Comparison of ENCODE assay signal across 9 cellular contexts in the genomic region with DNA sequence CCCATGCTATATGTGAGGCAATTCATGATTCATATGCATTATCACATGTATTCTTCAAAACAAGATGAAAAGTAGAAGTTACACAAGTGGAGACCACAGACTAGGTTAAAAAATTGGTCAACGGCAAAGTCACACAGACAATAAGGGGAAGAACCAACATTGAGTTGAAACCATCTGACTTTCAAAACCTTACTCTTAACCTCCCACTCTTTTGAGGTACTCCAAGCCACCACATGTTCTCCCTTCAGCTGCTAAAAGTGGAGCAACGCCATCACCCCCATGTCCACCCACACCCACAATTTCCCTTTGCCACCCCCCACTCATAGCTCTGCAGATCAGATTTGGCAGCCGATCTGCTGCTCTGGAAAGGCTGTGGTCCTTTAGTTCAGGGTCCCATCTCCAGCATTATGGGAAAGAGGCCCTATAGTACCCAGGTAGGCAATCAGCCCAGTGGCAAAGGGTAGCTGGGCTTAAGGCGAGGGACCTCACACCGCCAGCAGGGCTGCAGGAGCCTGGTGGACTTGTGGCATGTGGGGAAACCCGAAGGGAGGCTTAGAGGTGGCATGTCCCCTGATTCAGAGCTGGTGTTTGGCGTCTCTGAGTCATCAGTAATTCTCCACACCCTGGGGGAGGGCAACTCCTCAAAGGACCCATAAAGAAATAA. TPM values are rescaled to one million over a fixed set of nuclear protein-coding genes. Genes with fewer than 3 reads are reported as not detected.
DNase-seq lines count a peak whose midpoint lies in the region; ATAC-seq, FAIRE-seq and TF ChIP-seq lines count a peak whose summit lies in the region.
"Had no signal": no experiment of that assay in that cellular context is flagged by ENCODE, and none has a peak within 500 bp of the region (broad histone marks: within the 10 kb centered on the region; RNA-seq: fewer than 3 reads in every experiment).

No MANE protein-coding gene starts in this region.

- ATAC-seq in GM21423 (IDR thresholded peaks at IDR 0.05; ENCODE audit: unreplicated experiment) (peak; percentile 90), HG03558 (IDR thresholded peaks at IDR 0.05; ENCODE audit: extremely low read depth, unreplicated experiment) (peak; percentile 73)
- no peak for ATAC-seq in CD4-positive, alpha-beta T cell (ENCODE audit: poor library complexity)

- no peaks in the 10 kb centered on the region for H3K27me3 Mint-ChIP-seq in activated naive CD8-positive, alpha-beta T cell treated with anti-CD3 and anti-CD28 coated beads for 36 hours
- H3K27me3 Mint-ChIP-seq in CD4-positive, alpha-beta T cell = no peaks in the 10 kb centered on the region

- no peaks in the 10 kb centered on the region for H3K27me3 ChIP-seq in small intestine (ENCODE audit: control insufficient read depth in 2 of 2, insufficient read depth in 2 of 2, low read length in 2 of 2)
- H3K27me3 ChIP-seq in CD4-positive, alpha-beta T cell (ENCODE audit: control insufficient read depth, insufficient read depth, low read length) = no peaks in the 10 kb centered on the region

- H3K4me3 Mint-ChIP-seq in activated naive CD8-positive, alpha-beta T cell treated with anti-CD3 and anti-CD28 coated beads for 36 hours = no peak overlapping the region
- no peak overlapping the region for H3K4me3 Mint-ChIP-seq in CD4-positive, alpha-beta T cell

- no peak for TF ChIP-seq POLR2A in GM12892 (IDR thresholded peaks at IDR 0.05; ENCODE audit: low read depth, low read length)

- intact Hi-C loops in CD4-positive, alpha-beta T cell (cut with DNase I, micrococcal nuclease) = loop anchor here (10.0 kb wide), 1 partner anchor 578 kb away; the partner anchor contains the start of gene RPGR (in 2 of the 2)
- intact Hi-C loops in posterior vena cava (cut with DNase I) = loop anchor here in 1 of 2 donors (10.0 kb wide), 1 partner anchor 78 kb away; no protein-coding TSS in a partner anchor

- peak; percentile 99 for FAIRE-seq in GM12892 (lab: Jason Lieb, UNC)
- no peak for FAIRE-seq in small intestine (lab: Jason Lieb, UNC)
- FAIRE-seq: colon had no signal

- H3K4me3 ChIP-seq in small intestine (ENCODE audit: low read depth in 1 of 2, low read length in 2 of 2) = no peak overlapping the region

- no peaks in the 10 kb centered on the region for H3K4me1 ChIP-seq in small intestine (ENCODE audit: control insufficient read depth in 2 of 2, insufficient read depth in 1 of 2, low read depth in 1 of 2, low read length in 1 of 2)

- H3K9me3 Mint-ChIP-seq in activated naive CD8-positive, alpha-beta T cell treated with anti-CD3 and anti-CD28 coated beads for 36 hours = peaks cover 2% of the 10 kb centered on the region
- H3K9me3 Mint-ChIP-seq in CD4-positive, alpha-beta T cell = no peaks in the 10 kb centered on the region

- no peaks in the 10 kb centered on the region for H3K36me3 ChIP-seq in small intestine (ENCODE audit: control insufficient read depth in 2 of 2, insufficient read depth in 2 of 2, low read length in 2 of 2)

- H3K4me1 Mint-ChIP-seq in activated naive CD8-positive, alpha-beta T cell treated with anti-CD3 and anti-CD28 coated beads for 36 hours = peaks cover 19% of the 10 kb centered on the region
- peaks cover 17% of the 10 kb centered on the region for H3K4me1 Mint-ChIP-seq in CD4-positive, alpha-beta T cell (ENCODE audit: low read depth)

- 51 to 74% (median 71%) methylated on average over 7 of the region's 7 CpGs for WGBS in small intestine, 3 donors

- CTCF ChIA-PET in CD4-positive, alpha-beta T cell (lab: Charles Lee) = interaction anchor here (0.9 to 6.0 kb wide), 3 partner anchors 78 to 581 kb away, joined by 3 to 47 read pairs (median 11); partner anchors contain the start of gene RPGR

- H3K27ac Mint-ChIP-seq in activated naive CD8-positive, alpha-beta T cell treated with anti-CD3 and anti-CD28 coated beads for 36 hours = peak overlapping the region; percentile 90
- H3K27ac Mint-ChIP-seq in CD4-positive, alpha-beta T cell = no peak overlapping the region

- TF ChIP-seq CTCF in CD4-positive, alpha-beta T cell (IDR thresholded peaks at IDR 0.05) = no peak

- H3K9me3 ChIP-seq in small intestine (ENCODE audit: control insufficient read depth, low read depth) = no peaks in the 10 kb centered on the region
- H3K9me3 ChIP-seq in CD4-positive, alpha-beta T cell (ENCODE audit: control insufficient read depth, low read length) = no peaks in the 10 kb centered on the region

- no peaks in the 10 kb centered on the region for H3K36me3 Mint-ChIP-seq in activated naive CD8-positive, alpha-beta T cell treated with anti-CD3 and anti-CD28 coated beads for 36 hours
- H3K36me3 Mint-ChIP-seq in CD4-positive, alpha-beta T cell (ENCODE audit: low read depth) = no peaks in the 10 kb centered on the region

- POLR2A ChIA-PET in CD4-positive, alpha-beta T cell (lab: Charles Lee) = interaction anchor here (0.6 to 3.1 kb wide), 4 partner anchors 9 to 99 kb away, joined by 3 to 24 read pairs (median 4); no protein-coding TSS in a partner anchor

- no peak for DNase-seq in GM12892 (ENCODE audit: insufficient read length)
- DNase-seq in activated naive CD8-positive, alpha-beta T cell treated with anti-CD3 and anti-CD28 coated beads for 36 hours = peak; percentile 54
- no peak for DNase-seq in small intestine
- no peak for DNase-seq in CD4-positive, alpha-beta T cell
- no peak for DNase-seq in NCI-H526 (lab: John Stamatoyannopoulos, UW)
- no peak for DNase-seq in posterior vena cava (ENCODE audit: low spot score)

- no peak overlapping the region for H3K27ac ChIP-seq in small intestine (ENCODE audit: low read depth in 1 of 2, low read length in 1 of 2)
- no peak overlapping the region for H3K27ac ChIP-seq in CD4-positive, alpha-beta T cell (ENCODE audit: low read depth, low read length)

RNA-seq across cellular contexts. Expression of gene CYBB, which starts 33.5 kb away (rescaled TPM):
- polyA plus RNA-seq in GM12892 (2012; ENCODE audit: missing spikeins) = 24.2 TPM
- total RNA-seq in activated naive CD8-positive, alpha-beta T cell treated with anti-CD3 and anti-CD28 coated beads for 36 hours = under 1 TPM; 0.50 to 0.76 TPM
- 10 to 100 TPM in 1 of 3 donors, 1 to 10 TPM in 2; 2.2 to 10.8 (median 4.1) TPM for polyA plus RNA-seq in small intestine
- 1 to 10 TPM; 1.6 TPM for total RNA-seq in CD4-positive, alpha-beta T cell
- total RNA-seq in posterior vena cava = 10 to 100 TPM; 31.4 to 67.5 TPM

Comparison
In these comparisons a context has a peak if more than half of its experiments do, and no peak if none do; other contexts are left out.
1. RNA of gene CYBB, which starts 33.5 kb away (total RNA-seq): 31.4 to 67.5 TPM in posterior vena cava; 1.6 TPM in CD4-positive, alpha-beta T cell and 0.50 to 0.76 TPM in activated naive CD8-positive, alpha-beta T cell treated with anti-CD3 and anti-CD28 coated beads for 36 hours; every median in the first group is over 10 times any median in the second.